ENCODE assay signal across 7 cellular contexts in genomic region chr12:11987906-11988305, GRCh38.
"Had no signal": no experiment of that assay in that cellular context is flagged by ENCODE, and none has a peak within 500 bp of the region (broad histone marks: within the 10 kb centered on the region; RNA-seq: fewer than 3 reads in every experiment).

No MANE protein-coding gene starts in this region.

- H3K4me3 ChIP-seq: GM12878 had no signal

- ATAC-seq: GM12878 had no signal

- DNase-seq: GDM1, GF-D8 had no signal

- FAIRE-seq: GM12878, GM12891, GM12892, GM18507, GM19239 had no signal
